16 cellular contexts compared by ENCODE assay signal in genomic region chr15:63519548-63520178, GRCh38. TPM values are rescaled to one million over a fixed set of nuclear protein-coding genes. Genes with fewer than 3 reads are reported as not detected.
DNase-seq lines count a peak whose midpoint lies in the region; ATAC-seq, FAIRE-seq and TF ChIP-seq lines count a peak whose summit lies in the region.
"Had no signal": no experiment of that assay in that cellular context is flagged by ENCODE, and none has a peak within 500 bp of the region (broad histone marks: within the 10 kb centered on the region; RNA-seq: fewer than 3 reads in every experiment).

No MANE protein-coding gene starts in this region.

- FAIRE-seq in frontal cortex (lab: Jason Lieb, UNC), result no peak

- DNase-seq in activated naive CD8-positive, alpha-beta T cell treated with anti-CD3 and anti-CD28 coated beads, Interleukin-2, amount 50 U/mL, for 24 hours, result no peak
- DNase-seq in foreskin keratinocyte (no peak), immature natural killer cell (no peak), frontal cortex (ENCODE audit: low spot score in 2 of 2) (no peak)
- DNase-seq: H7, MM.1S, NCI-H1105, NCI-H187 treated with DMSO at 0.1 percent for 48 hours, NCI-H774 had no signal

- CTCF ChIA-PET in HEK293 (lab: Yijun Ruan, JAX), result interaction anchor here (0.6 to 0.9 kb wide), 3 partner anchors 15 to 339 kb away, joined by 3 to 4 read pairs (median 4); partner anchors contain the start of gene USP3

- H3K4me1 ChIP-seq in HEK293 (ENCODE audit: control insufficient read depth, insufficient read depth, low read length) (peaks cover 34% of the 10 kb centered on the region), foreskin keratinocyte (peaks cover 63% of the 10 kb centered on the region), subcutaneous abdominal adipose tissue (ENCODE audit: control insufficient read depth in 5 of 5, insufficient read depth in 5 of 5, low read length in 5 of 5) (peaks cover 0 to 84% (median 64%) of the 10 kb centered on the region in 5 donors)

- H3K27ac ChIP-seq in HEK293 (ENCODE audit: extremely low read depth, low read depth, low read length) (no peak overlapping the region), foreskin keratinocyte (peak overlapping the region; percentile 27), subcutaneous abdominal adipose tissue (ENCODE audit: low read depth, low read length) (peak overlapping the region; percentile 32)
- H3K27ac ChIP-seq: BLaER1 had no signal

- H3K36me3 Mint-ChIP-seq in activated naive CD8-positive, alpha-beta T cell, result peaks cover under 1% of the 10 kb centered on the region
- peaks cover 3% of the 10 kb centered on the region for H3K36me3 Mint-ChIP-seq in activated naive CD8-positive, alpha-beta T cell treated with anti-CD3 and anti-CD28 coated beads, Interleukin-2, amount 50 U/mL, for 24 hours (ENCODE audit: low read depth)
- no peaks in the 10 kb centered on the region for H3K36me3 Mint-ChIP-seq in immature natural killer cell

- H3K36me3 ChIP-seq in HEK293 (ENCODE audit: control insufficient read depth in 2 of 2, insufficient read depth in 1 of 2, low read length in 2 of 2) (no peaks in the 10 kb centered on the region), subcutaneous abdominal adipose tissue (ENCODE audit: control insufficient read depth in 5 of 5, insufficient read depth in 5 of 5, low read length in 5 of 5) (no peaks in the 10 kb centered on the region)

- H3K4me1 Mint-ChIP-seq in activated naive CD8-positive, alpha-beta T cell (ENCODE audit: low read depth), result peaks cover 95% of the 10 kb centered on the region
- peaks cover 93% of the 10 kb centered on the region for H3K4me1 Mint-ChIP-seq in activated naive CD8-positive, alpha-beta T cell treated with anti-CD3 and anti-CD28 coated beads, Interleukin-2, amount 50 U/mL, for 24 hours
- peaks cover 86 to 100% of the 10 kb centered on the region in 2 donors for H3K4me1 Mint-ChIP-seq in immature natural killer cell

- H3K4me3 Mint-ChIP-seq in activated naive CD8-positive, alpha-beta T cell, result no peak overlapping the region
- no peak overlapping the region for H3K4me3 Mint-ChIP-seq in activated naive CD8-positive, alpha-beta T cell treated with anti-CD3 and anti-CD28 coated beads, Interleukin-2, amount 50 U/mL, for 24 hours
- no peak overlapping the region for H3K4me3 Mint-ChIP-seq in immature natural killer cell

- no peak for TF ChIP-seq CTCF in HEK293 (tag by site-specific recombination; IDR thresholded peaks at IDR 0.05)
- TF ChIP-seq CTCF in foreskin keratinocyte (conservative IDR thresholded peaks at IDR 0.05), result no peak

- no peaks in the 10 kb centered on the region for H3K9me3 Mint-ChIP-seq in activated naive CD8-positive, alpha-beta T cell (ENCODE audit: low read depth)
- no peaks in the 10 kb centered on the region for H3K9me3 Mint-ChIP-seq in activated naive CD8-positive, alpha-beta T cell treated with anti-CD3 and anti-CD28 coated beads, Interleukin-2, amount 50 U/mL, for 24 hours
- H3K9me3 Mint-ChIP-seq in immature natural killer cell, result no peaks in the 10 kb centered on the region

- H3K4me3 ChIP-seq in HEK293 (ENCODE audit: low read depth, low read length), result no peak overlapping the region
- H3K4me3 ChIP-seq in subcutaneous abdominal adipose tissue (ENCODE audit: low read depth in 1 of 5, low read length in 5 of 5), result no peak overlapping the region
- H3K4me3 ChIP-seq: BLaER1 had no signal

- no peak for ATAC-seq in activated naive CD8-positive, alpha-beta T cell treated with anti-CD3 and anti-CD28 coated beads, Interleukin-2, amount 50 U/mL, for 24 hours
- ATAC-seq in foreskin keratinocyte (no peak), HG03457 (IDR thresholded peaks at IDR 0.05; ENCODE audit: unreplicated experiment) (no peak)
- ATAC-seq: Panc1, Right ventricle myocardium inferior had no signal

- POLR2A ChIA-PET in HEK293 (lab: Yijun Ruan, JAX), result no interaction called here

- no peaks in the 10 kb centered on the region for H3K27me3 Mint-ChIP-seq in activated naive CD8-positive, alpha-beta T cell
- no peaks in the 10 kb centered on the region for H3K27me3 Mint-ChIP-seq in activated naive CD8-positive, alpha-beta T cell treated with anti-CD3 and anti-CD28 coated beads, Interleukin-2, amount 50 U/mL, for 24 hours
- no peaks in the 10 kb centered on the region for H3K27me3 Mint-ChIP-seq in immature natural killer cell (ENCODE audit: low read depth in 3 of 3)

- no peak overlapping the region for H3K9ac ChIP-seq in subcutaneous abdominal adipose tissue (ENCODE audit: low read length in 5 of 5)
- H3K9ac ChIP-seq: BLaER1 had no signal

- no peaks in the 10 kb centered on the region for H3K27me3 ChIP-seq in foreskin keratinocyte
- no peaks in the 10 kb centered on the region for H3K27me3 ChIP-seq in subcutaneous abdominal adipose tissue (ENCODE audit: control insufficient read depth in 5 of 5, insufficient read depth in 4 of 5, low read length in 5 of 5)
- H3K27me3 ChIP-seq: BLaER1 had no signal

- peak overlapping the region; percentile 36 for H3K27ac Mint-ChIP-seq in activated naive CD8-positive, alpha-beta T cell
- no peak overlapping the region for H3K27ac Mint-ChIP-seq in activated naive CD8-positive, alpha-beta T cell treated with anti-CD3 and anti-CD28 coated beads, Interleukin-2, amount 50 U/mL, for 24 hours
- H3K27ac Mint-ChIP-seq in immature natural killer cell, result peak overlapping the region in 3 of 6 donors; percentile 48 to 81 (median 50)

- H3K9me3 ChIP-seq in HEK293 (ENCODE audit: control insufficient read depth, insufficient read depth, low read depth, low read length) (no peaks in the 10 kb centered on the region), subcutaneous abdominal adipose tissue (ENCODE audit: control insufficient read depth in 5 of 5, low read length in 5 of 5) (no peaks in the 10 kb centered on the region)

TF ChIP-seq in HEK293, 187 proteins besides CTCF, POLR2A, EP300 and RAD21:
- TF ChIP-seq ZNF223 (tag by site-specific recombination; IDR thresholded peaks at IDR 0.05) (no peak), SCRT2 (tag by site-specific recombination; IDR thresholded peaks at IDR 0.05) (0 out of 2 replicates have a peak, but pooled peaks have one; percentile 22)
TF ChIP-seq in HEK293: peak in this region for 1.

RNA-seq across cellular contexts. Expression of gene USP3, which starts 15.3 kb away (rescaled TPM):
- total RNA-seq in foreskin keratinocyte, result 26.3 and 26.7 TPM in 2 replicates
- polyA plus RNA-seq in foreskin keratinocyte, result 14.0 and 16.0 TPM in 2 replicates
- 10 to 100 TPM; 24.7 to 39.1 (median 32.9) TPM for polyA plus RNA-seq in immature natural killer cell
- 68.9 TPM for total RNA-seq in frontal cortex
